ENCODE assay signal across 8 cellular contexts in genomic region chr2:151238527-151239487, GRCh38. TPM values are rescaled to one million over a fixed set of nuclear protein-coding genes. Genes with fewer than 3 reads are reported as not detected.
DNase-seq lines count a peak whose midpoint lies in the region; ATAC-seq and TF ChIP-seq lines count a peak whose summit lies in the region.

No MANE protein-coding gene starts in this region.

- TF ChIP-seq CTCF in GM12872 (IDR thresholded peaks at IDR 0.05; ENCODE audit: insufficient read depth, low read depth, low read length) (peak; percentile 72), breast epithelium (IDR thresholded peaks at IDR 0.05) (peak; percentile 69 to 86 (median 77))

- H3K27me3 ChIP-seq in ACC112 (ENCODE audit: insufficient read depth, low read length) (no peaks in the 10 kb centered on the region), SJCRH30 (no peaks in the 10 kb centered on the region), breast epithelium (no peaks in the 10 kb centered on the region)

- H3K27ac ChIP-seq in ACC112 (ENCODE audit: low read depth, low read length) (peak overlapping the region; percentile 51), SJCRH30 (no peak overlapping the region), breast epithelium (no peak overlapping the region)

- H3K4me1 ChIP-seq in ACC112 (ENCODE audit: control insufficient read depth, insufficient read depth, low read length, unreplicated experiment): peaks cover 30% of the 10 kb centered on the region
- 0 out of 2 replicates have a peak, but pooled peaks cover 2% of the 10 kb centered on the region for H3K4me1 ChIP-seq in SJCRH30
- no peaks in the 10 kb centered on the region for H3K4me1 ChIP-seq in breast epithelium

- H3K79me2 ChIP-seq in ACC112 (ENCODE audit: control insufficient read depth, insufficient read depth, low read length, unreplicated experiment): no peaks in the 10 kb centered on the region

- intact Hi-C loops in breast epithelium (cut with DNase I; ENCODE audit: low total_unique reads): no loop called here

- DNase-seq in NCI-H1048 (lab: John Stamatoyannopoulos, UW) (peak; percentile 6), SJCRH30 (peak; percentile 44 to 79), breast epithelium (ENCODE audit: low spot score in 2 of 2) (peak in 1 of 2 donors; percentile 53), kidney glomerular epithelial cell (lab: John Stamatoyannopoulos, UW) (peak; percentile 56)
- peak; percentile 10 for DNase-seq in stimulated activated CD8-positive, alpha-beta memory T cell treated with anti-CD3 and anti-CD28 coated beads, Interleukin-12 subunit alpha, Interleukin-12 subunit beta, amount 100 ng/mL, for 1 hour (ENCODE audit: low read depth)

- ATAC-seq in HG02610 (IDR thresholded peaks at IDR 0.05; ENCODE audit: unreplicated experiment): peak; percentile 88

- H3K9me3 ChIP-seq in SJCRH30 (replicated peaks): no peaks in the 10 kb centered on the region
- H3K9me3 ChIP-seq in breast epithelium: no peaks in the 10 kb centered on the region

- H3K4me3 ChIP-seq in ACC112 (ENCODE audit: low read depth, low read length): peak overlapping the region; percentile 35; the same call in 1 of the 2 replicates
- no peak overlapping the region for H3K4me3 ChIP-seq in SJCRH30
- H3K4me3 ChIP-seq in breast epithelium: no peak overlapping the region

- TF ChIP-seq POLR2A in breast epithelium (IDR thresholded peaks at IDR 0.05): no peak

- peak overlapping the region; percentile 51 for H2AFZ ChIP-seq in ACC112 (ENCODE audit: low read length, unreplicated experiment)

- H3K36me3 ChIP-seq in ACC112 (ENCODE audit: insufficient read depth, low read length): no peaks in the 10 kb centered on the region
- no peaks in the 10 kb centered on the region for H3K36me3 ChIP-seq in SJCRH30
- H3K36me3 ChIP-seq in breast epithelium: no peaks in the 10 kb centered on the region

RNA-seq across cellular contexts. Expression of gene RBM43, which starts 22.9 kb away (rescaled TPM):
- 1.2 and 1.3 TPM in 2 replicates for total RNA-seq in SJCRH30 (2014; rRNA removed; shearing (Covaris generic))
- 1 to 10 TPM; 4.6 to 6.6 (median 5.0) TPM for total RNA-seq in breast epithelium

RNA-seq across cellular contexts. Expression of gene NMI, which starts 50.7 kb away (rescaled TPM):
- total RNA-seq in SJCRH30 (2014; rRNA removed; shearing (Covaris generic)): 0.06 TPM in 1 of 2 replicates, not detected in the other
- 10 to 100 TPM in 2 of 3 donors, 1 to 10 TPM in 1; 6.9 to 10.4 (median 10.2) TPM for total RNA-seq in breast epithelium
